Comparison of ENCODE assay signal across 8 cellular contexts in genomic region chr2:37377187-37377532, GRCh38. TPM values are rescaled to one million over a fixed set of nuclear protein-coding genes. Genes with fewer than 3 reads are reported as not detected.
DNase-seq lines count a peak whose midpoint lies in the region; ATAC-seq, FAIRE-seq and TF ChIP-seq lines count a peak whose summit lies in the region.

No MANE protein-coding gene starts in this region.

- peak overlapping the region; percentile 49; the same call in 1 of the 2 replicates for H3K9ac ChIP-seq in Karpas-422 (ENCODE audit: low read length)

- no peak overlapping the region for H3K4me3 Mint-ChIP-seq in effector memory CD8-positive, alpha-beta T cell

- peak overlapping the region; percentile 71 for H3K4me2 ChIP-seq in Karpas-422 (ENCODE audit: low read depth, low read length, poor library complexity, severe bottlenecking)

- peaks cover 6 to 13% of the 10 kb centered on the region in 2 donors for H3K4me1 Mint-ChIP-seq in effector memory CD8-positive, alpha-beta T cell (ENCODE audit: low read depth in 2 of 2)

- no peaks in the 10 kb centered on the region for H3K36me3 ChIP-seq in heart left ventricle
- no peaks in the 10 kb centered on the region for H3K36me3 ChIP-seq in Karpas-422 (ENCODE audit: insufficient read depth, low read length)

- no peak overlapping the region for H3K27ac Mint-ChIP-seq in effector memory CD8-positive, alpha-beta T cell

- H3K27me3 ChIP-seq in heart left ventricle (no peaks in the 10 kb centered on the region), Karpas-422 (ENCODE audit: low read length) (0 out of 2 replicates have a peak, but pooled peaks cover 2% of the 10 kb centered on the region)

- H3K27ac ChIP-seq in heart left ventricle (peak overlapping the region in 1 of 12 donors; percentile 72), Karpas-422 (ENCODE audit: low read length) (no peak overlapping the region)

- intact Hi-C loops in heart left ventricle (cut with DNase I) (no loop called here), Right ventricle myocardium inferior (cut with DNase I) (no loop called here)

- H3K4me1 ChIP-seq in heart left ventricle = peaks cover 0 to under 1% (median 0%) of the 10 kb centered on the region in 12 donors
- H3K4me1 ChIP-seq in Karpas-422 (ENCODE audit: low read length) = peaks cover 32% of the 10 kb centered on the region

- H3K9me3 ChIP-seq in heart left ventricle (no peaks in the 10 kb centered on the region), Karpas-422 (ENCODE audit: low read length) (no peaks in the 10 kb centered on the region)

- H3K27me3 Mint-ChIP-seq in effector memory CD8-positive, alpha-beta T cell = peaks cover 38 to 47% of the 10 kb centered on the region in 2 donors

- H3K79me2 ChIP-seq in Karpas-422 (ENCODE audit: low read length) = no peaks in the 10 kb centered on the region

- peak; percentile 72 for FAIRE-seq in urothelium cell line (lab: Jason Lieb, UNC)

- H3K4me3 ChIP-seq in heart left ventricle = peak overlapping the region in 3 of 12 donors; percentile 0 to 19 (median 11)
- H3K4me3 ChIP-seq in Karpas-422 (ENCODE audit: low read length) = no peak overlapping the region; the same call in 1 of the 2 replicates

- 60 to 67% (median 62%) methylated on average over 3 of the region's 3 CpGs for WGBS in heart left ventricle, 4 donors

- peak in 3 of 4 donors; percentile 50 to 60 (median 60) for ATAC-seq in heart left ventricle
- ATAC-seq in Right ventricle myocardium inferior = no peak
- peak; percentile 57 for ATAC-seq in effector memory CD8-positive, alpha-beta T cell (replicated peaks)

- no peak for TF ChIP-seq POLR2A in heart left ventricle (IDR thresholded peaks at IDR 0.05)

- TF ChIP-seq CTCF in heart left ventricle (IDR thresholded peaks at IDR 0.05) = no peak

- H3K9me2 ChIP-seq in Karpas-422 (replicated peaks; ENCODE audit: insufficient read depth, low read length) = no peaks in the 10 kb centered on the region

- no peak overlapping the region for H2AFZ ChIP-seq in Karpas-422 (ENCODE audit: low read length)

- H4K20me1 ChIP-seq in Karpas-422 (ENCODE audit: insufficient read depth, low read depth, low read length) = no peaks in the 10 kb centered on the region

- no peak for DNase-seq in heart left ventricle
- no peak for DNase-seq in Right ventricle myocardium inferior (ENCODE audit: missing footprints)
- no peak for DNase-seq in Karpas-422
- no peak for DNase-seq in effector memory CD8-positive, alpha-beta T cell
- peak; percentile 53 for DNase-seq in urothelium cell line (ENCODE audit: low spot score)
- DNase-seq in NAMALWA (ENCODE audit: low spot score) = no peak
- DNase-seq in hypothalamus (lab: John Stamatoyannopoulos, UW) = no peak
- no peak for DNase-seq in stimulated activated CD8-positive, alpha-beta memory T cell treated with anti-CD3 and anti-CD28 coated beads, Interleukin-4, amount 100 ng/mL, for 48 hours

- H3K9me3 Mint-ChIP-seq in effector memory CD8-positive, alpha-beta T cell = no peaks in the 10 kb centered on the region

- H3K36me3 Mint-ChIP-seq in effector memory CD8-positive, alpha-beta T cell (ENCODE audit: insufficient read depth) = no peaks in the 10 kb centered on the region

RNA-seq across cellular contexts. Expression of gene QPCT, which starts 32.7 kb away (rescaled TPM):
- 1 to 10 TPM; 1.5 to 7.2 (median 2.8) TPM for total RNA-seq in heart left ventricle
- polyA plus RNA-seq in heart left ventricle = 1 to 10 TPM; 1.3 to 4.0 TPM
- 1.7 TPM for total RNA-seq in Right ventricle myocardium inferior
- total RNA-seq in Karpas-422 (2014; rRNA removed; shearing (Covaris generic); ENCODE audit: low replicate concordance) = 4.8 and 8.8 TPM in 2 replicates

RNA-seq across cellular contexts. Expression of gene PRKD3, which starts 52.5 kb away (rescaled TPM):
- total RNA-seq in heart left ventricle (10 to 100 TPM in 8 of 9 donors, 1 to 10 TPM in 1; 9.6 to 24.5 (median 12.5) TPM), Right ventricle myocardium inferior (12.6 TPM)
- polyA plus RNA-seq in heart left ventricle = 1 to 10 TPM; 3.4 to 7.6 TPM
- 10.8 and 20.8 TPM in 2 replicates for total RNA-seq in Karpas-422 (2014; rRNA removed; shearing (Covaris generic); ENCODE audit: low replicate concordance)
